In the genomic region with DNA sequence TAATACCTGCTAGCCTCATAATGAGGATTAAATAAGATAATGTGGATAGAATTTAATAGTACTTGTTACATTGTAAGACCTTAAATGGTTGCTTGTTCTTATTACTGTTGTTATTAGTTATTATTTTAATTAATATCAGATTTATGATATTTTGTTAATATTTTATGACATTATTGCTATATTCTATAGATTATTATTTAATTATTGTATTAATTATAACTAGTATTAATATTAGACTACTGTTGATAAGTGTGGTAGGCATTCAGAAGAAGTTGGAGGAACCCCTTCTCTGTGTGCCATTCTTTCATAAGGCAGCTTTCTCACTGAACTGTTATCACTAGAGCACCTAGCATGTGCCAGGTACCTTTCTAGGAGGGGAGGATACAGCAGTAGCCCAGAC, we compare ENCODE assay signal across 19 cellular contexts. TPM values are rescaled to one million over a fixed set of nuclear protein-coding genes. Genes with fewer than 3 reads are reported as not detected.
DNase-seq lines count a peak whose midpoint lies in the region; ATAC-seq and TF ChIP-seq lines count a peak whose summit lies in the region.
"Had no signal": no experiment of that assay in that cellular context is flagged by ENCODE, and none has a peak within 500 bp of the region (broad histone marks: within the 10 kb centered on the region; RNA-seq: fewer than 3 reads in every experiment).

No MANE protein-coding gene starts in this region.

- no peaks in the 10 kb centered on the region for H3K36me3 ChIP-seq in lower lobe of right lung

- peak overlapping the region; percentile 13 for H3K27ac Mint-ChIP-seq in activated CD8-positive, alpha-beta T cell treated with anti-CD3 and anti-CD28 coated beads for 36 hours
- H3K27ac Mint-ChIP-seq in activated CD8-positive, alpha-beta T cell treated with anti-CD3 and anti-CD28 coated beads, Interleukin-2, amount 10 ng/mL, durations not matched to agents 7 days and 5 days: no peak overlapping the region
- H3K27ac Mint-ChIP-seq in activated T-helper 1 cell treated with anti-CD3 and anti-CD28 coated beads, Interleukin-12 subunit alpha, Interleukin-12 subunit beta, Interleukin-2, Interleukin-4 antibody, amounts not matched to agents 30 ng/mL and 10 ng/mL and 1 ng/mL, durations not matched to agents 14 hours and 24 hours and 36 hours: peak overlapping the region; percentile 1
- peak overlapping the region; percentile 48 for H3K27ac Mint-ChIP-seq in stimulated activated memory B cell treated with anti-CD40 and anti-IgM and Interleukin-4, amounts not matched to agents 10 μg/mL and 1 μg/mL and 100 μg/mL, for 72 hours

- CTCF ChIA-PET in activated CD8-positive, alpha-beta T cell treated with anti-CD3 and anti-CD28 coated beads for 36 hours (lab: Charles Lee): interaction anchor here (1.1 to 6.4 kb wide), 4 partner anchors 63 to 261 kb away, joined by 3 to 36 read pairs (median 3); no protein-coding TSS in a partner anchor
- CTCF ChIA-PET in activated CD8-positive, alpha-beta T cell treated with anti-CD3 and anti-CD28 coated beads, Interleukin-2, amount 10 ng/mL, durations not matched to agents 7 days and 5 days (lab: Charles Lee): interaction anchor here (0.9 to 1.6 kb wide), 6 partner anchors 13 to 262 kb away, joined by 3 to 6 read pairs (median 4); no protein-coding TSS in a partner anchor

- no peak for ATAC-seq in activated CD8-positive, alpha-beta T cell treated with anti-CD3 and anti-CD28 coated beads for 36 hours
- no peak for ATAC-seq in activated CD8-positive, alpha-beta T cell treated with anti-CD3 and anti-CD28 coated beads, Interleukin-2, amount 10 ng/mL, durations not matched to agents 7 days and 5 days
- ATAC-seq in lower lobe of right lung (no peak), HG02973 (IDR thresholded peaks at IDR 0.05; ENCODE audit: unreplicated experiment) (no peak), HG02798 (IDR thresholded peaks at IDR 0.05; ENCODE audit: poor library complexity, unreplicated experiment) (no peak)
- ATAC-seq in stimulated activated memory B cell treated with anti-CD40 and anti-IgM and Interleukin-4, amounts not matched to agents 10 μg/mL and 1 μg/mL and 100 μg/mL, for 72 hours: no peak

- H3K9me3 ChIP-seq in lower lobe of right lung: no peaks in the 10 kb centered on the region
- H3K9me3 ChIP-seq: BLaER1 treated with 17β-estradiol and CSF1 and Interleukin-3, amounts not matched to agents 10 nM and 100 nM had no signal

- peaks cover 57% of the 10 kb centered on the region for H3K4me1 Mint-ChIP-seq in activated CD8-positive, alpha-beta T cell treated with anti-CD3 and anti-CD28 coated beads for 36 hours (ENCODE audit: low read depth)
- H3K4me1 Mint-ChIP-seq in activated CD8-positive, alpha-beta T cell treated with anti-CD3 and anti-CD28 coated beads, Interleukin-2, amount 10 ng/mL, durations not matched to agents 7 days and 5 days (ENCODE audit: low read depth): peaks cover 54% of the 10 kb centered on the region
- H3K4me1 Mint-ChIP-seq in activated T-helper 1 cell treated with anti-CD3 and anti-CD28 coated beads, Interleukin-12 subunit alpha, Interleukin-12 subunit beta, Interleukin-2, Interleukin-4 antibody, amounts not matched to agents 30 ng/mL and 10 ng/mL and 1 ng/mL, durations not matched to agents 14 hours and 24 hours and 36 hours (ENCODE audit: low read depth): peaks cover 68% of the 10 kb centered on the region
- H3K4me1 Mint-ChIP-seq in stimulated activated memory B cell treated with anti-CD40 and anti-IgM and Interleukin-4, amounts not matched to agents 10 μg/mL and 1 μg/mL and 100 μg/mL, for 72 hours: peaks cover 46% of the 10 kb centered on the region

- H3K36me3 Mint-ChIP-seq in activated CD8-positive, alpha-beta T cell treated with anti-CD3 and anti-CD28 coated beads for 36 hours (ENCODE audit: low read depth): peaks cover 18% of the 10 kb centered on the region
- H3K36me3 Mint-ChIP-seq in activated CD8-positive, alpha-beta T cell treated with anti-CD3 and anti-CD28 coated beads, Interleukin-2, amount 10 ng/mL, durations not matched to agents 7 days and 5 days (ENCODE audit: low read depth): peaks cover 36% of the 10 kb centered on the region
- H3K36me3 Mint-ChIP-seq in activated T-helper 1 cell treated with anti-CD3 and anti-CD28 coated beads, Interleukin-12 subunit alpha, Interleukin-12 subunit beta, Interleukin-2, Interleukin-4 antibody, amounts not matched to agents 30 ng/mL and 10 ng/mL and 1 ng/mL, durations not matched to agents 14 hours and 24 hours and 36 hours (ENCODE audit: low read depth): peaks cover 31% of the 10 kb centered on the region
- H3K36me3 Mint-ChIP-seq in stimulated activated memory B cell treated with anti-CD40 and anti-IgM and Interleukin-4, amounts not matched to agents 10 μg/mL and 1 μg/mL and 100 μg/mL, for 72 hours: peaks cover 12% of the 10 kb centered on the region

- H3K27ac ChIP-seq in lower lobe of right lung: peak overlapping the region; percentile 93
- H3K27ac ChIP-seq: BLaER1 treated with 17β-estradiol and CSF1 and Interleukin-3, amounts not matched to agents 10 nM and 100 nM; HL-60 had no signal

- no peak overlapping the region for H3K4me3 ChIP-seq in lower lobe of right lung
- H3K4me3 ChIP-seq: BLaER1 treated with 17β-estradiol and CSF1 and Interleukin-3, amounts not matched to agents 10 nM and 100 nM had no signal

- H3K4me1 ChIP-seq in lower lobe of right lung: peaks cover 44% of the 10 kb centered on the region

- DNase-seq in activated CD8-positive, alpha-beta T cell treated with anti-CD3 and anti-CD28 coated beads for 36 hours: no peak
- DNase-seq in activated CD8-positive, alpha-beta T cell treated with anti-CD3 and anti-CD28 coated beads, Interleukin-2, amount 10 ng/mL, durations not matched to agents 7 days and 5 days: no peak
- DNase-seq in activated T-helper 1 cell treated with anti-CD3 and anti-CD28 coated beads, Interleukin-12 subunit alpha, Interleukin-12 subunit beta, Interleukin-2, Interleukin-4 antibody, amounts not matched to agents 30 ng/mL and 10 ng/mL and 1 ng/mL, durations not matched to agents 14 hours and 24 hours and 36 hours (ENCODE audit: low spot score): no peak
- DNase-seq in lower lobe of right lung: no peak
- DNase-seq in glomerular visceral epithelial cell (ENCODE audit: extremely low spot score): no peak
- DNase-seq: 8988T; ACHN; CD4-positive, alpha-beta T cell; COR-L47; DMS153; DMS79 treated with DMSO at 0.1 percent for 48 hours; EL; GOT3; H9 had no signal

- no peaks in the 10 kb centered on the region for H3K27me3 ChIP-seq in lower lobe of right lung (ENCODE audit: low read depth)

- intact Hi-C loops in activated CD8-positive, alpha-beta T cell treated with anti-CD3 and anti-CD28 coated beads for 36 hours (cut with micrococcal nuclease): loop anchor here (10.0 kb wide), 1 partner anchor 260 kb away; no protein-coding TSS in a partner anchor
- intact Hi-C loops in activated T-helper 1 cell treated with anti-CD3 and anti-CD28 coated beads, Interleukin-12 subunit alpha, Interleukin-12 subunit beta, Interleukin-2, Interleukin-4 antibody, amounts not matched to agents 30 ng/mL and 10 ng/mL and 1 ng/mL, durations not matched to agents 14 hours and 24 hours and 36 hours (cut with micrococcal nuclease): no loop called here
- intact Hi-C loops in lower lobe of right lung (cut with DNase I): no loop called here

- H3K27me3 Mint-ChIP-seq in activated CD8-positive, alpha-beta T cell treated with anti-CD3 and anti-CD28 coated beads for 36 hours: no peaks in the 10 kb centered on the region
- no peaks in the 10 kb centered on the region for H3K27me3 Mint-ChIP-seq in activated CD8-positive, alpha-beta T cell treated with anti-CD3 and anti-CD28 coated beads, Interleukin-2, amount 10 ng/mL, durations not matched to agents 7 days and 5 days (ENCODE audit: low read depth)
- H3K27me3 Mint-ChIP-seq in activated T-helper 1 cell treated with anti-CD3 and anti-CD28 coated beads, Interleukin-12 subunit alpha, Interleukin-12 subunit beta, Interleukin-2, Interleukin-4 antibody, amounts not matched to agents 30 ng/mL and 10 ng/mL and 1 ng/mL, durations not matched to agents 14 hours and 24 hours and 36 hours (ENCODE audit: insufficient read depth): no peaks in the 10 kb centered on the region
- no peaks in the 10 kb centered on the region for H3K27me3 Mint-ChIP-seq in stimulated activated memory B cell treated with anti-CD40 and anti-IgM and Interleukin-4, amounts not matched to agents 10 μg/mL and 1 μg/mL and 100 μg/mL, for 72 hours
- H3K27me3 Mint-ChIP-seq: CD4-positive, alpha-beta T cell had no signal

- POLR2A ChIA-PET in activated CD8-positive, alpha-beta T cell treated with anti-CD3 and anti-CD28 coated beads for 36 hours (lab: Charles Lee): interaction anchor here (1.2 to 1.3 kb wide), 3 partner anchors 86 to 95 kb away, joined by 3 to 4 read pairs (median 4); no protein-coding TSS in a partner anchor
- POLR2A ChIA-PET in activated CD8-positive, alpha-beta T cell treated with anti-CD3 and anti-CD28 coated beads, Interleukin-2, amount 10 ng/mL, durations not matched to agents 7 days and 5 days (lab: Charles Lee): interaction anchor here (0.8 to 1.3 kb wide), 3 partner anchors 11 to 40 kb away, joined by 3 to 4 read pairs (median 4); no protein-coding TSS in a partner anchor

- no peak for TF ChIP-seq CTCF in activated CD8-positive, alpha-beta T cell treated with anti-CD3 and anti-CD28 coated beads for 36 hours (IDR thresholded peaks at IDR 0.05)
- TF ChIP-seq CTCF in lower lobe of right lung (IDR thresholded peaks at IDR 0.05): no peak

- no peaks in the 10 kb centered on the region for H3K9me3 Mint-ChIP-seq in activated CD8-positive, alpha-beta T cell treated with anti-CD3 and anti-CD28 coated beads for 36 hours
- H3K9me3 Mint-ChIP-seq in activated CD8-positive, alpha-beta T cell treated with anti-CD3 and anti-CD28 coated beads, Interleukin-2, amount 10 ng/mL, durations not matched to agents 7 days and 5 days (ENCODE audit: insufficient read depth): no peaks in the 10 kb centered on the region
- H3K9me3 Mint-ChIP-seq in activated T-helper 1 cell treated with anti-CD3 and anti-CD28 coated beads, Interleukin-12 subunit alpha, Interleukin-12 subunit beta, Interleukin-2, Interleukin-4 antibody, amounts not matched to agents 30 ng/mL and 10 ng/mL and 1 ng/mL, durations not matched to agents 14 hours and 24 hours and 36 hours: no peaks in the 10 kb centered on the region
- peaks cover 2% of the 10 kb centered on the region for H3K9me3 Mint-ChIP-seq in stimulated activated memory B cell treated with anti-CD40 and anti-IgM and Interleukin-4, amounts not matched to agents 10 μg/mL and 1 μg/mL and 100 μg/mL, for 72 hours
- H3K9me3 Mint-ChIP-seq: CD4-positive, alpha-beta T cell; H9 had no signal

- H3K4me3 Mint-ChIP-seq in activated CD8-positive, alpha-beta T cell treated with anti-CD3 and anti-CD28 coated beads for 36 hours: no peak overlapping the region
- no peak overlapping the region for H3K4me3 Mint-ChIP-seq in activated CD8-positive, alpha-beta T cell treated with anti-CD3 and anti-CD28 coated beads, Interleukin-2, amount 10 ng/mL, durations not matched to agents 7 days and 5 days
- H3K4me3 Mint-ChIP-seq in activated T-helper 1 cell treated with anti-CD3 and anti-CD28 coated beads, Interleukin-12 subunit alpha, Interleukin-12 subunit beta, Interleukin-2, Interleukin-4 antibody, amounts not matched to agents 30 ng/mL and 10 ng/mL and 1 ng/mL, durations not matched to agents 14 hours and 24 hours and 36 hours: no peak overlapping the region
- H3K4me3 Mint-ChIP-seq in stimulated activated memory B cell treated with anti-CD40 and anti-IgM and Interleukin-4, amounts not matched to agents 10 μg/mL and 1 μg/mL and 100 μg/mL, for 72 hours: no peak overlapping the region
- H3K4me3 Mint-ChIP-seq: H9 had no signal

RNA-seq across cellular contexts. Expression of gene NEDD9, which starts 2.6 kb away (rescaled TPM):
- total RNA-seq in activated CD8-positive, alpha-beta T cell treated with anti-CD3 and anti-CD28 coated beads for 36 hours: 10 to 100 TPM; 26.6 to 29.7 TPM
- total RNA-seq in activated CD8-positive, alpha-beta T cell treated with anti-CD3 and anti-CD28 coated beads, Interleukin-2, amount 10 ng/mL, durations not matched to agents 7 days and 5 days: 10 to 100 TPM; 64.9 to 69.5 TPM
- 53.2 and 62.1 TPM in 2 replicates for total RNA-seq in activated T-helper 1 cell treated with anti-CD3 and anti-CD28 coated beads, Interleukin-12 subunit alpha, Interleukin-12 subunit beta, Interleukin-2, Interleukin-4 antibody, amounts not matched to agents 30 ng/mL and 10 ng/mL and 1 ng/mL, durations not matched to agents 14 hours and 24 hours and 36 hours
- 127 TPM for total RNA-seq in lower lobe of right lung
